In genomic region chr2:61582191-61582590, GRCh38 we compare ENCODE assay signal across 26 cellular contexts. TPM values are rescaled to one million over a fixed set of nuclear protein-coding genes. Genes with fewer than 3 reads are reported as not detected.
DNase-seq lines count a peak whose midpoint lies in the region; ATAC-seq, FAIRE-seq and TF ChIP-seq lines count a peak whose summit lies in the region.
"Had no signal": no experiment of that assay in that cellular context is flagged by ENCODE, and none has a peak within 500 bp of the region (broad histone marks: within the 10 kb centered on the region; RNA-seq: fewer than 3 reads in every experiment).

No MANE protein-coding gene starts in this region.

- H3K4me2 ChIP-seq in keratinocyte (ENCODE audit: control insufficient read depth, extremely low read depth, insufficient read depth, low read depth, low read length) = peak overlapping the region; percentile 34

- no peaks in the 10 kb centered on the region for H3K27me3 Mint-ChIP-seq in activated T-helper 17 cell treated with anti-CD3 and anti-CD28 coated beads, Interleukin-2, amount 50 U/mL, for 72 hours
- H3K27me3 Mint-ChIP-seq: dendritic cell treated with granulocyte-macrophage colony-stimulating factor and Interleukin-4, amounts not matched to agents 40 ng/mL and 50 ng/mL, for 4 days; IgD-negative memory B cell had no signal

- H3K4me1 ChIP-seq in ES-I3 (ENCODE audit: insufficient read depth, low read length) (peaks cover 23% of the 10 kb centered on the region), HUES48 (ENCODE audit: control insufficient read depth, insufficient read depth, low read length) (peaks cover 17% of the 10 kb centered on the region), keratinocyte (ENCODE audit: control insufficient read depth, extremely low read depth, insufficient read depth, low read length) (peaks cover 11% of the 10 kb centered on the region)

- H3K4me3 ChIP-seq in HUES48 (ENCODE audit: low read depth, low read length) (0 out of 2 replicates have a peak overlapping the region, but pooled peaks have one; percentile 10), bronchial epithelial cell (ENCODE audit: low read depth, low read length) (no peak overlapping the region), keratinocyte (ENCODE audit: control insufficient read depth in 2 of 3, extremely low read depth in 1 of 3, insufficient read depth in 2 of 3, low read depth in 1 of 3, low read length in 3 of 3) (no peak overlapping the region)
- H3K4me3 ChIP-seq: heart left ventricle, lung, skin epidermis, thoracic aorta had no signal

- dilution Hi-C loops in keratinocyte (cut with MboI; ENCODE audit: extremely low pct_ligation_motif_present, low sequenced_read_pairs) = no loop called here

- no peaks in the 10 kb centered on the region for H4K20me1 ChIP-seq in keratinocyte (ENCODE audit: control insufficient read depth, extremely low read depth, insufficient read depth, low read length)

- no peaks in the 10 kb centered on the region for H3K9me3 Mint-ChIP-seq in activated T-helper 17 cell treated with anti-CD3 and anti-CD28 coated beads, Interleukin-2, amount 50 U/mL, for 72 hours
- H3K9me3 Mint-ChIP-seq: activated naive CD4-positive, alpha-beta T cell treated with anti-CD3 and anti-CD28 coated beads for 36 hours; activated T-cell treated with anti-CD3 and anti-CD28 coated beads, Interleukin-2, amount 50 U/mL, for 4 hours; dendritic cell treated with granulocyte-macrophage colony-stimulating factor and Interleukin-4, amounts not matched to agents 40 ng/mL and 50 ng/mL, for 4 days; IgD-negative memory B cell; stimulated activated effector memory CD8-positive, alpha-beta T cell treated with anti-CD3 and anti-CD28 coated beads, Interleukin-12 subunit alpha, Interleukin-12 subunit beta, amount 100 ng/mL, for 72 hours had no signal

- H3K9ac ChIP-seq in ES-I3 (ENCODE audit: low read depth, low read length) = peak overlapping the region; percentile 3; the same call in 1 of the 2 replicates
- H3K9ac ChIP-seq in HUES48 (ENCODE audit: low read depth, low read length) = peak overlapping the region; percentile 30; the same call in 1 of the 2 replicates
- H3K9ac ChIP-seq in keratinocyte (ENCODE audit: control insufficient read depth, extremely low read depth, insufficient read depth, low read length) = no peak overlapping the region

- H3K4me3 Mint-ChIP-seq in activated T-helper 17 cell treated with anti-CD3 and anti-CD28 coated beads, Interleukin-2, amount 50 U/mL, for 72 hours = no peak overlapping the region
- H3K4me3 Mint-ChIP-seq: activated naive CD4-positive, alpha-beta T cell treated with anti-CD3 and anti-CD28 coated beads for 36 hours; activated T-cell treated with anti-CD3 and anti-CD28 coated beads, Interleukin-2, amount 50 U/mL, for 4 hours; dendritic cell treated with granulocyte-macrophage colony-stimulating factor and Interleukin-4, amounts not matched to agents 40 ng/mL and 50 ng/mL, for 4 days; IgD-negative memory B cell; stimulated activated effector memory CD8-positive, alpha-beta T cell treated with anti-CD3 and anti-CD28 coated beads, Interleukin-12 subunit alpha, Interleukin-12 subunit beta, amount 100 ng/mL, for 72 hours had no signal

- H3K27ac Mint-ChIP-seq in activated T-helper 17 cell treated with anti-CD3 and anti-CD28 coated beads, Interleukin-2, amount 50 U/mL, for 72 hours = no peak overlapping the region
- H3K27ac Mint-ChIP-seq: activated naive CD4-positive, alpha-beta T cell treated with anti-CD3 and anti-CD28 coated beads for 36 hours; dendritic cell treated with granulocyte-macrophage colony-stimulating factor and Interleukin-4, amounts not matched to agents 40 ng/mL and 50 ng/mL, for 4 days; IgD-negative memory B cell; stimulated activated effector memory CD8-positive, alpha-beta T cell treated with anti-CD3 and anti-CD28 coated beads, Interleukin-12 subunit alpha, Interleukin-12 subunit beta, amount 100 ng/mL, for 72 hours had no signal

- TF ChIP-seq POLR2A in GM18505 (IDR thresholded peaks at IDR 0.05; ENCODE audit: borderline replicate concordance, extremely low read depth, insufficient read depth, insufficient read length) = no peak

- no peaks in the 10 kb centered on the region for H3K36me3 Mint-ChIP-seq in activated T-helper 17 cell treated with anti-CD3 and anti-CD28 coated beads, Interleukin-2, amount 50 U/mL, for 72 hours (ENCODE audit: low read depth)
- H3K36me3 Mint-ChIP-seq: stimulated activated effector memory CD8-positive, alpha-beta T cell treated with anti-CD3 and anti-CD28 coated beads, Interleukin-12 subunit alpha, Interleukin-12 subunit beta, amount 100 ng/mL, for 72 hours had no signal

- H3K9me1 ChIP-seq in keratinocyte (ENCODE audit: control insufficient read depth, extremely low read depth, insufficient read depth, low read length) = no peaks in the 10 kb centered on the region

- peak overlapping the region; percentile 52 for H2AFZ ChIP-seq in keratinocyte (ENCODE audit: control insufficient read depth, low read length)

- TF ChIP-seq CTCF in bronchial epithelial cell (IDR thresholded peaks at IDR 0.05; ENCODE audit: insufficient read depth, low read length, severe bottlenecking) (no peak), keratinocyte (optimal IDR thresholded peaks at IDR 0.05 in 1 of 3, IDR thresholded peaks at IDR 0.05 in 1 of 3, conservative IDR thresholded peaks at IDR 0.05 in 1 of 3; ENCODE audit: extremely low read depth in 1 of 3, insufficient read depth in 2 of 3, low read length in 3 of 3) (no peak)

- H3K27ac ChIP-seq in HUES48 (ENCODE audit: low read depth, low read length) (peak overlapping the region; percentile 96), keratinocyte (ENCODE audit: control insufficient read depth, insufficient read depth, low read length) (no peak overlapping the region)
- H3K27ac ChIP-seq: heart left ventricle, HL-60, skin epidermis, thoracic aorta had no signal

- H3K36me3 ChIP-seq in ES-I3 (ENCODE audit: insufficient read depth, low read length) = no peaks in the 10 kb centered on the region
- no peaks in the 10 kb centered on the region for H3K36me3 ChIP-seq in HUES48 (ENCODE audit: control insufficient read depth, insufficient read depth, low read length)
- H3K36me3 ChIP-seq in bronchial epithelial cell (ENCODE audit: control insufficient read depth, insufficient read depth, low read length) = no peaks in the 10 kb centered on the region
- H3K36me3 ChIP-seq in keratinocyte (ENCODE audit: control insufficient read depth in 2 of 2, extremely low read depth in 1 of 2, insufficient read depth in 2 of 2, low read length in 2 of 2) = no peaks in the 10 kb centered on the region
- H3K36me3 ChIP-seq: heart left ventricle, thoracic aorta had no signal

- peak; percentile 52 for DNase-seq in bronchial epithelial cell (ENCODE audit: low read depth)
- DNase-seq in keratinocyte (ENCODE audit: low read depth, low spot score) = no peak
- DNase-seq in activated CD4-positive, alpha-beta T cell treated with anti-CD3 and anti-CD28 coated beads for 48 hours = no peak
- no peak for DNase-seq in NCI-H2196 treated with DMSO at 0.1 percent for 48 hours (lab: John Stamatoyannopoulos, UW; ENCODE audit: unreplicated experiment)
- DNase-seq: activated CD4-positive, CD25-positive, alpha-beta regulatory T cell treated with anti-CD3 and anti-CD28 coated beads, Interleukin-2, amount 50 U/mL, for 72 hours; activated CD8-positive, alpha-beta memory T cell treated with anti-CD3 and anti-CD28 coated beads for 24 hours; activated naive CD4-positive, alpha-beta T cell treated with anti-CD3 and anti-CD28 coated beads for 36 hours; activated T-cell treated with anti-CD3 and anti-CD28 coated beads, Interleukin-2, amount 50 U/mL, for 4 hours; heart left ventricle; kidney; NCI-H146; NCI-H2171; NCI-H774; SHP77 treated with DMSO at 0.1 percent for 48 hours; stimulated activated CD4-positive, alpha-beta T cell treated with anti-CD3 and anti-CD28 coated beads, Interleukin-2, amount 100 ng/mL, for 24 hours had no signal

- no peaks in the 10 kb centered on the region for H3K4me1 Mint-ChIP-seq in activated T-helper 17 cell treated with anti-CD3 and anti-CD28 coated beads, Interleukin-2, amount 50 U/mL, for 72 hours
- H3K4me1 Mint-ChIP-seq: stimulated activated effector memory CD8-positive, alpha-beta T cell treated with anti-CD3 and anti-CD28 coated beads, Interleukin-12 subunit alpha, Interleukin-12 subunit beta, amount 100 ng/mL, for 72 hours had no signal

- no peaks in the 10 kb centered on the region for H3K79me2 ChIP-seq in keratinocyte (ENCODE audit: control insufficient read depth, insufficient read depth, low read length)

- no peak for ATAC-seq in activated T-helper 17 cell treated with anti-CD3 and anti-CD28 coated beads, Interleukin-2, amount 50 U/mL, for 72 hours (replicated peaks)
- ATAC-seq in GM18505 (IDR thresholded peaks at IDR 0.05; ENCODE audit: unreplicated experiment) = no peak
- ATAC-seq: activated T-cell treated with anti-CD3 and anti-CD28 coated beads, Interleukin-2, amount 50 U/mL, for 4 hours; heart left ventricle; stimulated activated effector memory CD8-positive, alpha-beta T cell treated with anti-CD3 and anti-CD28 coated beads, Interleukin-12 subunit alpha, Interleukin-12 subunit beta, amount 100 ng/mL, for 72 hours had no signal

- H3K27me3 ChIP-seq in HUES48 (ENCODE audit: control insufficient read depth, insufficient read depth, low read length) = no peaks in the 10 kb centered on the region
- H3K27me3 ChIP-seq in bronchial epithelial cell (ENCODE audit: control insufficient read depth, insufficient read depth, low read length) = no peaks in the 10 kb centered on the region
- no peaks in the 10 kb centered on the region for H3K27me3 ChIP-seq in keratinocyte (ENCODE audit: control insufficient read depth, extremely low read depth, insufficient read depth, low read length)
- H3K27me3 ChIP-seq: heart left ventricle had no signal

- FAIRE-seq in bronchial epithelial cell (lab: Jason Lieb, UNC) (no peak), keratinocyte (lab: Jason Lieb, UNC) (peak; percentile 66)
- FAIRE-seq: kidney had no signal

- no peaks in the 10 kb centered on the region for H3K9me3 ChIP-seq in ES-I3 (ENCODE audit: control insufficient read depth, insufficient read depth, low read length)
- H3K9me3 ChIP-seq in HUES48 (ENCODE audit: control insufficient read depth, insufficient read depth, low read length) = no peaks in the 10 kb centered on the region
- no peaks in the 10 kb centered on the region for H3K9me3 ChIP-seq in keratinocyte (ENCODE audit: control insufficient read depth, low read depth, low read length)
- H3K9me3 ChIP-seq: heart left ventricle, thoracic aorta had no signal

RNA-seq across cellular contexts. Expression of gene XPO1, which starts 44.0 kb away (rescaled TPM):
- 140 and 154 TPM in 2 replicates for total RNA-seq in bronchial epithelial cell
- polyA plus RNA-seq in keratinocyte = 61.9 to 144 TPM (median 79.8 TPM) in 3 replicates
- polyA plus RNA-seq in keratinocyte (2011; ENCODE audit: low read depth) = 236 TPM
- polyA plus RNA-seq in keratinocyte (2011; cell fraction: cytosol; rRNA removed) = 37.3 and 85.1 TPM in 2 replicates
- 154 and 189 TPM in 2 replicates for polyA plus RNA-seq in keratinocyte (2011; cell fraction: nucleus; rRNA removed)
- 57.8 and 71.2 TPM in 2 replicates for polyA plus RNA-seq in keratinocyte (2012; ENCODE audit: low replicate concordance)
- 19.6 to 173 TPM (median 81.6 TPM) in 3 replicates for polyA minus RNA-seq in keratinocyte
- 66.4 TPM for polyA minus RNA-seq in keratinocyte (2011; cell fraction: cytosol; rRNA and poly(A)+ RNA removed)
- polyA minus RNA-seq in keratinocyte (2011; cell fraction: nucleus; rRNA and poly(A)+ RNA removed) = 83.3 and 170 TPM in 2 replicates
- 100 to 1,000 TPM; 176 to 221 TPM for total RNA-seq in activated T-helper 17 cell treated with anti-CD3 and anti-CD28 coated beads, Interleukin-2, amount 50 U/mL, for 72 hours
